20 cellular contexts compared by ENCODE assay signal in genomic region chr22:36406721-36407120, GRCh38. TPM values are rescaled to one million over a fixed set of nuclear protein-coding genes. Genes with fewer than 3 reads are reported as not detected.
DNase-seq lines count a peak whose midpoint lies in the region; ATAC-seq and TF ChIP-seq lines count a peak whose summit lies in the region.
"Had no signal": no experiment of that assay in that cellular context is flagged by ENCODE, and none has a peak within 500 bp of the region (broad histone marks: within the 10 kb centered on the region; RNA-seq: fewer than 3 reads in every experiment).

No MANE protein-coding gene starts in this region.

- no peaks in the 10 kb centered on the region for H3K9me3 Mint-ChIP-seq in CD4-positive, CD25-positive, alpha-beta regulatory T cell
- no peaks in the 10 kb centered on the region for H3K9me3 Mint-ChIP-seq in natural killer cell treated with Interleukin-12 subunit alpha and Interleukin-12 subunit beta and Interleukin-15 and Interleukin-18, amount 100 ng/mL, for 72 hours
- H3K9me3 Mint-ChIP-seq: activated naive CD4-positive, alpha-beta T cell treated with anti-CD3 and anti-CD28 coated beads, Interleukin-2, amount 50 U/mL, for 72 hours; activated T-cell treated with anti-CD3 and anti-CD28 coated beads, Interleukin-2, amount 50 U/mL, for 72 hours; neural progenitor cell; stimulated activated naive CD8-positive, alpha-beta T cell treated with anti-CD3 and anti-CD28 coated beads, Interleukin-15, Interleukin-2, amounts not matched to agents 100 ng/mL and 50 ng/mL, for 24 hours; type B pancreatic cell had no signal

- H4K20me1 ChIP-seq in KMS-11 (ENCODE audit: insufficient read depth), result no peaks in the 10 kb centered on the region

- no peak overlapping the region for H3K4me3 Mint-ChIP-seq in CD4-positive, CD25-positive, alpha-beta regulatory T cell
- H3K4me3 Mint-ChIP-seq in T-helper 17 cell, result peak overlapping the region; percentile 47
- H3K4me3 Mint-ChIP-seq in natural killer cell treated with Interleukin-12 subunit alpha and Interleukin-12 subunit beta and Interleukin-15 and Interleukin-18, amount 100 ng/mL, for 72 hours, result peak overlapping the region; percentile 69
- H3K4me3 Mint-ChIP-seq: neural progenitor cell; stimulated activated naive CD8-positive, alpha-beta T cell treated with anti-CD3 and anti-CD28 coated beads, Interleukin-15, Interleukin-2, amounts not matched to agents 100 ng/mL and 50 ng/mL, for 24 hours; type B pancreatic cell had no signal

- H3K4me3 ChIP-seq in CD4-positive, CD25-positive, alpha-beta regulatory T cell (ENCODE audit: low read depth, low read length), result no peak overlapping the region
- H3K4me3 ChIP-seq in KMS-11 (IDR thresholded peaks at IDR 0.05; ENCODE audit: insufficient read depth, low read depth, low read length) (no peak overlapping the region), mucosa of descending colon (no peak overlapping the region)
- H3K4me3 ChIP-seq: body of pancreas, neural progenitor cell, prostate gland had no signal

- peak overlapping the region; percentile 57; the same call in 1 of the 2 replicates for H3K4me2 ChIP-seq in KMS-11
- H3K4me2 ChIP-seq: neural progenitor cell had no signal

- H2AFZ ChIP-seq in KMS-11 (ENCODE audit: low read depth), result no peak overlapping the region
- H2AFZ ChIP-seq: neural progenitor cell had no signal

- no peak overlapping the region for H3K9ac ChIP-seq in KMS-11
- H3K9ac ChIP-seq: neural progenitor cell had no signal

- no peak for DNase-seq in CD4-positive, CD25-positive, alpha-beta regulatory T cell
- DNase-seq in T-helper 17 cell, result no peak
- no peak for DNase-seq in natural killer cell treated with Interleukin-12 subunit alpha and Interleukin-12 subunit beta and Interleukin-15 and Interleukin-18, amount 100 ng/mL, for 72 hours (ENCODE audit: low spot score)
- no peak for DNase-seq in C1 segment of cervical spinal cord (lab: John Stamatoyannopoulos, UW)
- DNase-seq in midbrain (lab: John Stamatoyannopoulos, UW), result no peak
- no peak for DNase-seq in mucosa of descending colon
- no peak for DNase-seq in erythroblast (lab: John Stamatoyannopoulos, UW)
- DNase-seq: activated T-cell treated with anti-CD3 and anti-CD28 coated beads, Interleukin-2, amount 50 U/mL, for 72 hours; body of pancreas; NCI-H187; NCI-H748 treated with DMSO at 0.1 percent for 48 hours; PC-3; stimulated activated CD4-positive, alpha-beta T cell treated with anti-CD3 and anti-CD28 coated beads, Interleukin-2, amount 100 ng/mL, for 24 hours; T1000 had no signal

- peaks cover 56% of the 10 kb centered on the region for H3K4me1 ChIP-seq in CD4-positive, CD25-positive, alpha-beta regulatory T cell (ENCODE audit: control insufficient read depth, insufficient read depth, low read length, poor library complexity, severe bottlenecking)
- peaks cover 68% of the 10 kb centered on the region for H3K4me1 ChIP-seq in KMS-11 (ENCODE audit: low read depth, poor library complexity, severe bottlenecking)
- peaks cover 16% of the 10 kb centered on the region for H3K4me1 ChIP-seq in mucosa of descending colon (ENCODE audit: low read depth)
- H3K4me1 ChIP-seq: prostate gland had no signal

- no peaks in the 10 kb centered on the region for H3K27me3 ChIP-seq in CD4-positive, CD25-positive, alpha-beta regulatory T cell (ENCODE audit: control insufficient read depth, insufficient read depth, low read length)
- H3K27me3 ChIP-seq in KMS-11 (ENCODE audit: insufficient read depth, low read depth), result no peaks in the 10 kb centered on the region
- H3K27me3 ChIP-seq: body of pancreas, neural progenitor cell had no signal

- intact Hi-C loops in mucosa of descending colon (cut with DNase I, micrococcal nuclease), result no loop called here

- TF ChIP-seq POLR2A in erythroblast (IDR thresholded peaks at IDR 0.05; ENCODE audit: low read length), result no peak

- H3K36me3 ChIP-seq in CD4-positive, CD25-positive, alpha-beta regulatory T cell (ENCODE audit: control insufficient read depth, insufficient read depth, low read length), result no peaks in the 10 kb centered on the region
- H3K36me3 ChIP-seq in KMS-11 (ENCODE audit: insufficient read depth) (no peaks in the 10 kb centered on the region), mucosa of descending colon (ENCODE audit: low read depth) (no peaks in the 10 kb centered on the region)
- H3K36me3 ChIP-seq: neural progenitor cell, prostate gland had no signal

- H3K36me3 Mint-ChIP-seq in CD4-positive, CD25-positive, alpha-beta regulatory T cell, result no peaks in the 10 kb centered on the region
- no peaks in the 10 kb centered on the region for H3K36me3 Mint-ChIP-seq in T-helper 17 cell (ENCODE audit: low read depth)
- H3K36me3 Mint-ChIP-seq in natural killer cell treated with Interleukin-12 subunit alpha and Interleukin-12 subunit beta and Interleukin-15 and Interleukin-18, amount 100 ng/mL, for 72 hours, result no peaks in the 10 kb centered on the region
- H3K36me3 Mint-ChIP-seq: activated naive CD4-positive, alpha-beta T cell treated with anti-CD3 and anti-CD28 coated beads, Interleukin-2, amount 50 U/mL, for 72 hours; neural progenitor cell; type B pancreatic cell had no signal

- no peaks in the 10 kb centered on the region for H3K79me2 ChIP-seq in KMS-11 (ENCODE audit: insufficient read depth, low read depth)

- no peak for ATAC-seq in CD4-positive, CD25-positive, alpha-beta regulatory T cell (ENCODE audit: low read depth in 2 of 2)
- ATAC-seq in T-helper 17 cell (no peak), mucosa of descending colon (no peak)
- ATAC-seq in natural killer cell treated with Interleukin-12 subunit alpha and Interleukin-12 subunit beta and Interleukin-15 and Interleukin-18, amount 100 ng/mL, for 72 hours, result no peak
- ATAC-seq: body of pancreas, PC-3 had no signal

- H3K9me3 ChIP-seq in CD4-positive, CD25-positive, alpha-beta regulatory T cell (ENCODE audit: control insufficient read depth in 2 of 2, low read length in 2 of 2), result no peaks in the 10 kb centered on the region
- no peaks in the 10 kb centered on the region for H3K9me3 ChIP-seq in T-helper 17 cell (ENCODE audit: control insufficient read depth, low read length, poor library complexity, severe bottlenecking)
- H3K9me3 ChIP-seq in mucosa of descending colon, result no peaks in the 10 kb centered on the region
- H3K9me3 ChIP-seq: body of pancreas, prostate gland had no signal

- no peaks in the 10 kb centered on the region for H3K27me3 Mint-ChIP-seq in CD4-positive, CD25-positive, alpha-beta regulatory T cell
- no peaks in the 10 kb centered on the region for H3K27me3 Mint-ChIP-seq in T-helper 17 cell
- no peaks in the 10 kb centered on the region for H3K27me3 Mint-ChIP-seq in natural killer cell treated with Interleukin-12 subunit alpha and Interleukin-12 subunit beta and Interleukin-15 and Interleukin-18, amount 100 ng/mL, for 72 hours
- H3K27me3 Mint-ChIP-seq: stimulated activated naive CD8-positive, alpha-beta T cell treated with anti-CD3 and anti-CD28 coated beads, Interleukin-15, Interleukin-2, amounts not matched to agents 100 ng/mL and 50 ng/mL, for 24 hours; type B pancreatic cell had no signal

- TF ChIP-seq CTCF in KMS-11 (conservative IDR thresholded peaks at IDR 0.05; ENCODE audit: low read depth, low read length) (no peak), mucosa of descending colon (IDR thresholded peaks at IDR 0.05) (no peak)

- peak overlapping the region in 2 of 3 donors; percentile 85 to 94 for H3K27ac Mint-ChIP-seq in CD4-positive, CD25-positive, alpha-beta regulatory T cell
- H3K27ac Mint-ChIP-seq in T-helper 17 cell, result peak overlapping the region; percentile 90
- H3K27ac Mint-ChIP-seq in natural killer cell treated with Interleukin-12 subunit alpha and Interleukin-12 subunit beta and Interleukin-15 and Interleukin-18, amount 100 ng/mL, for 72 hours, result peak overlapping the region; percentile 83 to 93
- H3K27ac Mint-ChIP-seq: neural progenitor cell, type B pancreatic cell had no signal

- H3K27ac ChIP-seq in CD4-positive, CD25-positive, alpha-beta regulatory T cell (ENCODE audit: insufficient read depth, low read length, poor library complexity, severe bottlenecking), result peak overlapping the region; percentile 74
- peak overlapping the region; percentile 91; the same call in 1 of the 2 replicates for H3K27ac ChIP-seq in KMS-11
- H3K27ac ChIP-seq: neural progenitor cell, prostate gland had no signal

- H3K4me1 Mint-ChIP-seq in CD4-positive, CD25-positive, alpha-beta regulatory T cell, result peaks cover 16 to 67% (median 42%) of the 10 kb centered on the region in 4 donors
- H3K4me1 Mint-ChIP-seq in T-helper 17 cell, result peaks cover 47% of the 10 kb centered on the region
- peaks cover 38% of the 10 kb centered on the region in 2 donors for H3K4me1 Mint-ChIP-seq in natural killer cell treated with Interleukin-12 subunit alpha and Interleukin-12 subunit beta and Interleukin-15 and Interleukin-18, amount 100 ng/mL, for 72 hours (ENCODE audit: low read depth in 2 of 2)

RNA-seq across cellular contexts. Expression of gene MYH9, which starts 19.0 kb away (rescaled TPM):
- 1,341 TPM for total RNA-seq in CD4-positive, CD25-positive, alpha-beta regulatory T cell
- 10 to 100 TPM; 80.0 to 98.9 (median 93.4) TPM for polyA plus RNA-seq in CD4-positive, CD25-positive, alpha-beta regulatory T cell
- 1,000 to 10,000 TPM; 1,038 to 1,220 TPM for total RNA-seq in T-helper 17 cell
- 100 to 1,000 TPM; 623 to 642 TPM for total RNA-seq in natural killer cell treated with Interleukin-12 subunit alpha and Interleukin-12 subunit beta and Interleukin-15 and Interleukin-18, amount 100 ng/mL, for 72 hours
- total RNA-seq in mucosa of descending colon, result 100 to 1,000 TPM; 501 to 831 (median 599) TPM

Comparison
In these comparisons a context has a peak if more than half of its experiments do, and no peak if none do; other contexts are left out.
1. H3K4me3 Mint-ChIP-seq: peak in T-helper 17 cell (single experiment) and natural killer cell treated with Interleukin-12 subunit alpha and Interleukin-12 subunit beta and Interleukin-15 and Interleukin-18, amount 100 ng/mL, for 72 hours (single experiment); none in CD4-positive, CD25-positive, alpha-beta regulatory T cell (0 of 4).
2. Peak in every context shown above with its lines, with median percentiles within 50 percentile points of each other: H3K27ac Mint-ChIP-seq.